Comparison of ENCODE assay signal across 26 cellular contexts in the genomic region with DNA sequence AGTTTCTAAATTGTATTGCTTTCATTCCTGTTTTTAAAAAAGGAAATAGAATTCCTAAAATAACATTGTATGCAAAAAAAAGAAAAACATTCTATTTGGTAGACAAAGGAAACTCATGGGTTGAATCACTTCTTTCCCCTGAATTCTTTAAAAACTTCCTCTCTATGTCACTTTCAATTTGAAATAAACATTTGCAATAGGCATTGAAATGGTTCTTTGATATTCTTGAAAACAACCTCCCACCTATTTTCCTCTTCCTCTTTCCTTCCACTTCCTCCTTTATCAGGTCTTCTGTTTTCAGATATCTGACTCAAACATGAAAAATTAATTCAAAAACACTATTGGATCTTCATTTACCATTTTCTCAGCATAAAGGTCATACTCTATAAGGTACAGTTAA.
"Had no signal": no experiment of that assay in that cellular context is flagged by ENCODE, and none has a peak within 500 bp of the region (broad histone marks: within the 10 kb centered on the region; RNA-seq: fewer than 3 reads in every experiment).

No MANE protein-coding gene starts in this region.

- DNase-seq: activated CD4-positive, alpha-beta T cell treated with anti-CD3 and anti-CD28 coated beads for 36 hours; activated CD8-positive, alpha-beta memory T cell treated with anti-CD3 and anti-CD28 coated beads, Interleukin-2, amount 50 U/mL, for 48 hours; activated CD8-positive, alpha-beta T cell treated with anti-CD3 and anti-CD28 coated beads for 36 hours; activated gamma-delta T cell treated with Interleukin-2 at 50 U/mL for 16 hours; activated naive CD8-positive, alpha-beta T cell treated with anti-CD3 and anti-CD28 coated beads for 36 hours; activated T-cell treated with anti-CD3 and anti-CD28 coated beads, Interleukin-2, amount 50 U/mL, for 72 hours; central memory CD4-positive, alpha-beta T cell; colonic mucosa; effector CD4-positive, alpha-beta T cell; foreskin fibroblast; hippocampal formation; kidney; left lung; mesendoderm; occipital lobe; psoas muscle; spleen; stimulated activated CD4-positive, alpha-beta T cell treated with anti-CD3 and anti-CD28 coated beads, Interleukin-1b, Interleukin-23, amount 100 ng/mL, for 48 hours; stomach; T-helper 9 cell; testis; upper lobe of right lung; WERI-Rb-1 had no signal

- H3K27ac ChIP-seq: colonic mucosa, left lung, psoas muscle, stomach, testis, upper lobe of right lung, WERI-Rb-1 had no signal

- H3K9me3 ChIP-seq: colonic mucosa, left lung, psoas muscle, spleen, stomach, testis, upper lobe of right lung had no signal

- H3K4me3 ChIP-seq: colonic mucosa, left lung, psoas muscle, spleen, stomach, testis, upper lobe of right lung had no signal

- H3K27ac Mint-ChIP-seq: activated CD4-positive, alpha-beta T cell treated with anti-CD3 and anti-CD28 coated beads for 36 hours; activated CD8-positive, alpha-beta T cell treated with anti-CD3 and anti-CD28 coated beads for 36 hours; activated naive CD8-positive, alpha-beta T cell treated with anti-CD3 and anti-CD28 coated beads for 36 hours; activated T-cell treated with anti-CD3 and anti-CD28 coated beads, Interleukin-2, amount 50 U/mL, for 72 hours; brain; natural killer cell treated with Interleukin-12 subunit alpha and Interleukin-12 subunit beta and Interleukin-15 and Interleukin-18, amount 100 ng/mL, for 72 hours had no signal

- H3K36me3 ChIP-seq: colonic mucosa, left lung, spleen, stomach, upper lobe of right lung, WERI-Rb-1 had no signal

- ATAC-seq: activated CD4-positive, alpha-beta T cell treated with anti-CD3 and anti-CD28 coated beads for 36 hours; activated CD8-positive, alpha-beta T cell treated with anti-CD3 and anti-CD28 coated beads for 36 hours; activated T-cell treated with anti-CD3 and anti-CD28 coated beads, Interleukin-2, amount 50 U/mL, for 72 hours; left lung; natural killer cell treated with Interleukin-12 subunit alpha and Interleukin-12 subunit beta and Interleukin-15 and Interleukin-18, amount 100 ng/mL, for 72 hours; psoas muscle; sciatic nerve; upper lobe of right lung had no signal

- H3K9me3 Mint-ChIP-seq: activated CD8-positive, alpha-beta T cell treated with anti-CD3 and anti-CD28 coated beads for 36 hours; brain had no signal

- H3K27me3 ChIP-seq: colonic mucosa, left lung, spleen, stomach, testis, upper lobe of right lung had no signal

- H3K4me1 ChIP-seq: colonic mucosa, psoas muscle, stomach, testis, upper lobe of right lung had no signal

- H3K27me3 Mint-ChIP-seq: activated CD4-positive, alpha-beta T cell treated with anti-CD3 and anti-CD28 coated beads for 36 hours; activated CD8-positive, alpha-beta T cell treated with anti-CD3 and anti-CD28 coated beads for 36 hours; brain; natural killer cell treated with Interleukin-12 subunit alpha and Interleukin-12 subunit beta and Interleukin-15 and Interleukin-18, amount 100 ng/mL, for 72 hours had no signal

- H3K36me3 Mint-ChIP-seq: activated naive CD8-positive, alpha-beta T cell treated with anti-CD3 and anti-CD28 coated beads for 36 hours; brain; natural killer cell treated with Interleukin-12 subunit alpha and Interleukin-12 subunit beta and Interleukin-15 and Interleukin-18, amount 100 ng/mL, for 72 hours had no signal

- FAIRE-seq: kidney had no signal

- H3K4me1 Mint-ChIP-seq: brain had no signal

- H3K4me3 Mint-ChIP-seq: activated CD4-positive, alpha-beta T cell treated with anti-CD3 and anti-CD28 coated beads for 36 hours; activated CD8-positive, alpha-beta T cell treated with anti-CD3 and anti-CD28 coated beads for 36 hours; activated naive CD8-positive, alpha-beta T cell treated with anti-CD3 and anti-CD28 coated beads for 36 hours; activated T-cell treated with anti-CD3 and anti-CD28 coated beads, Interleukin-2, amount 50 U/mL, for 72 hours; brain; natural killer cell treated with Interleukin-12 subunit alpha and Interleukin-12 subunit beta and Interleukin-15 and Interleukin-18, amount 100 ng/mL, for 72 hours had no signal
